24 cellular contexts compared by ENCODE assay signal in the genomic region with DNA sequence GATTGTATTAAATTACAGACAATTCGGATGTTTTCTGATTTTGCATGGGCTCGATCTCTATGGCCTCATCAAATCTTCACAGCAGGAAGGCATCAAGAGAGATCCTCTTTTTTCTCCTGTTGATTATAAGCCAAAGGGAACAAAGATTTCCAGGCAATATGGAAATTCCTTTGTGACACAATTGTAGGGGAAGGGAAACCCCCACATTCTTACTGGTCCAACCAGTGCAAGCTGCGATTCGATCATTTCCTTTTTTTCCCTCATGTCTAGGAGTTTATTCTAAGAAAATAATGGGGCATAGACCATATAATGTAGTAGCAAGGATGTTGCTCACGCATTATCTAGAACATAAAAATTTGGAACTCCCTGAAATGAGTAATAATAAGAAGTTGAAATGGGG.
A peak's percentile ranks its signal among the peaks of the same experiment; 100 is the strongest.
DNase-seq lines count a peak whose midpoint lies in the region; ATAC-seq, FAIRE-seq and TF ChIP-seq lines count a peak whose summit lies in the region.
"Had no signal": no experiment of that assay in that cellular context is flagged by ENCODE, and none has a peak within 500 bp of the region (broad histone marks: within the 10 kb centered on the region; RNA-seq: fewer than 3 reads in every experiment).

No MANE protein-coding gene starts in this region.

- H3K4me1 ChIP-seq in GM23338 (ENCODE audit: insufficient read depth) (0 out of 2 replicates have a peak, but pooled peaks cover 8% of the 10 kb centered on the region), endothelial cell of umbilical vein (ENCODE audit: control insufficient read depth, extremely low read depth, insufficient read depth, low read length) (peaks cover 3% of the 10 kb centered on the region)

- peak; percentile 31; the same call in 1 of the 3 replicates for ATAC-seq in GM23338
- ATAC-seq in GM19328 (IDR thresholded peaks at IDR 0.05; ENCODE audit: unreplicated experiment): no peak
- ATAC-seq: GM12878, Panc1, SK-N-SH treated with all-trans-retinoic acid at 6 μM for 48 hours had no signal

- no peaks in the 10 kb centered on the region for H3K9me3 ChIP-seq in endothelial cell of umbilical vein (replicated peaks; ENCODE audit: control insufficient read depth, insufficient read depth, low read length)

- dilution Hi-C loops in endothelial cell of umbilical vein (cut with MboI; ENCODE audit: extremely low pct_ligation_motif_present, low sequenced_read_pairs): no loop called here

- H2AFZ ChIP-seq in GM23338 (no peak overlapping the region), endothelial cell of umbilical vein (ENCODE audit: low read depth, low read length) (no peak overlapping the region)
- H2AFZ ChIP-seq: GM23248 had no signal

- H3K27me3 Mint-ChIP-seq in GM23338 (ENCODE audit: insufficient read depth, low read depth, poor library complexity) (peaks cover 2% of the 10 kb centered on the region), immature natural killer cell (ENCODE audit: low read depth in 3 of 3) (no peaks in the 10 kb centered on the region)

- H3K27ac Mint-ChIP-seq in GM23338: no peak overlapping the region
- no peak overlapping the region for H3K27ac Mint-ChIP-seq in immature natural killer cell
- H3K27ac Mint-ChIP-seq: B cell, CD14-positive monocyte had no signal

- intact Hi-C loops in endothelial cell of umbilical vein (cut with micrococcal nuclease): no loop called here

- no peaks in the 10 kb centered on the region for H3K9me1 ChIP-seq in endothelial cell of umbilical vein (replicated peaks; ENCODE audit: control insufficient read depth, extremely low read depth, insufficient read depth, low read length)

- H3K4me3 Mint-ChIP-seq in GM23338 (no peak overlapping the region), immature natural killer cell (no peak overlapping the region)
- H3K4me3 Mint-ChIP-seq: B cell, CD14-positive monocyte had no signal

- H3K4me3 ChIP-seq in GM23338: no peak overlapping the region
- no peak overlapping the region for H3K4me3 ChIP-seq in endothelial cell of umbilical vein (replicated peaks in 1 of 3; ENCODE audit: insufficient read depth in 1 of 3, low read depth in 1 of 3, low read length in 3 of 3)
- H3K4me3 ChIP-seq: GM12878, GM23248 had no signal

- TF ChIP-seq CTCF in GM23338 (conservative IDR thresholded peaks at IDR 0.05; ENCODE audit: low read depth in 2 of 2) (no peak), endothelial cell of umbilical vein (IDR thresholded peaks at IDR 0.05; ENCODE audit: extremely low read depth in 1 of 2, insufficient read depth in 1 of 2, low read depth in 1 of 2, low read length in 2 of 2) (no peak)

- no peak for TF ChIP-seq POLR2A in endothelial cell of umbilical vein (IDR thresholded peaks at IDR 0.05; ENCODE audit: low read depth, low read length)

- CTCF ChIA-PET in endothelial cell of umbilical vein (lab: Charles Lee): no interaction called here

- no peaks in the 10 kb centered on the region for H3F3A ChIP-seq in GM23338 (replicated peaks; ENCODE audit: low read depth)

- H3K27ac ChIP-seq in GM23338 (ENCODE audit: low read depth) (no peak overlapping the region), endothelial cell of umbilical vein (ENCODE audit: insufficient read depth, low read depth, low read length) (no peak overlapping the region)
- H3K27ac ChIP-seq: GM23248 had no signal

- H4K20me1 ChIP-seq in GM23338 (replicated peaks; ENCODE audit: insufficient read depth): 0 out of 2 replicates have a peak, but pooled peaks cover 4% of the 10 kb centered on the region
- H4K20me1 ChIP-seq in endothelial cell of umbilical vein (replicated peaks; ENCODE audit: control insufficient read depth, extremely low read depth, insufficient read depth, low read length): no peaks in the 10 kb centered on the region

- no peaks in the 10 kb centered on the region for H3K9me3 Mint-ChIP-seq in GM23338
- H3K9me3 Mint-ChIP-seq in immature natural killer cell: peaks cover 0 to 5% (median 0%) of the 10 kb centered on the region in 6 donors

- peak; percentile 69 for DNase-seq in A172 (ENCODE audit: low spot score)
- peak; percentile 37 for DNase-seq in GM23338 (ENCODE audit: low spot score)
- DNase-seq in endothelial cell of umbilical vein (ENCODE audit: low read depth, low spot score): peak; percentile 78
- DNase-seq in kidney tubule cell (ENCODE audit: low spot score): peak; percentile 47
- no peak for DNase-seq in stimulated activated CD4-positive, alpha-beta T cell treated with anti-CD3 and anti-CD28 coated beads, Interleukin-4, amount 100 ng/mL, for 1 hour
- no peak for DNase-seq in immature natural killer cell
- no peak for DNase-seq in NCI-H1930 (lab: John Stamatoyannopoulos, UW)
- DNase-seq: GM23248; HCEC 1CT; KG1; NCI-H1092 treated with DMSO at 0.1 percent for 48 hours; NCI-H1436 treated with DMSO at 0.1 percent for 48 hours; NCI-H2029; NCI-H510A treated with DMSO at 0.1 percent for 48 hours; NCI-H748 treated with DMSO at 0.1 percent for 48 hours; NK-92 treated with Interleukin-12 subunit alpha and Interleukin-12 subunit beta, amount 100 ng/mL, for 24 hours had no signal

- POLR2A ChIA-PET in endothelial cell of umbilical vein (lab: Charles Lee): no interaction called here

- H3K4me1 Mint-ChIP-seq in GM23338 (peaks cover 22% of the 10 kb centered on the region), immature natural killer cell (no peaks in the 10 kb centered on the region)
- H3K4me1 Mint-ChIP-seq: B cell, CD14-positive monocyte had no signal

- no peak overlapping the region for H3K9ac ChIP-seq in endothelial cell of umbilical vein (replicated peaks; ENCODE audit: extremely low read depth, insufficient read depth, low read length)
- H3K9ac ChIP-seq: GM23248 had no signal

- no peaks in the 10 kb centered on the region for H3K9me2 ChIP-seq in GM23338 (ENCODE audit: insufficient read depth)

- H3K27me3 ChIP-seq in GM23338 (ENCODE audit: insufficient read depth) (no peaks in the 10 kb centered on the region), endothelial cell of umbilical vein (ENCODE audit: control insufficient read depth in 2 of 2, insufficient read depth in 2 of 2, low read length in 2 of 2) (no peaks in the 10 kb centered on the region)

- no TSS peak for BruUV-seq in endothelial cell of umbilical vein (replicated peaks; lab: Mats Ljungman, UMichigan)

- 0 out of 2 replicates have a peak overlapping the region, but pooled peaks have one; percentile 10 for H3K4me2 ChIP-seq in GM23338
- peak overlapping the region; percentile 12 for H3K4me2 ChIP-seq in endothelial cell of umbilical vein (ENCODE audit: insufficient read depth, low read length)

- FAIRE-seq in endothelial cell of umbilical vein (lab: Jason Lieb, UNC): peak; percentile 4
- FAIRE-seq: A204.1, GM12878, HTR-8/SVneo had no signal

- no peaks in the 10 kb centered on the region for H3K79me2 ChIP-seq in GM23338 (replicated peaks; ENCODE audit: insufficient read depth)
- no peaks in the 10 kb centered on the region for H3K79me2 ChIP-seq in endothelial cell of umbilical vein (ENCODE audit: control insufficient read depth, insufficient read depth, low read length)

- H3K36me3 Mint-ChIP-seq in GM23338 (ENCODE audit: low read depth) (no peaks in the 10 kb centered on the region), immature natural killer cell (no peaks in the 10 kb centered on the region)
- H3K36me3 Mint-ChIP-seq: CD14-positive monocyte had no signal

- H3K36me3 ChIP-seq in GM23338 (ENCODE audit: insufficient read depth) (no peaks in the 10 kb centered on the region), endothelial cell of umbilical vein (ENCODE audit: control insufficient read depth in 2 of 2, extremely low read depth in 1 of 2, insufficient read depth in 2 of 2, low read length in 2 of 2) (no peaks in the 10 kb centered on the region)

TF ChIP-seq in endothelial cell of umbilical vein, 7 proteins besides CTCF, POLR2A, EP300 and RAD21:
- TF ChIP-seq MYC (IDR thresholded peaks at IDR 0.05; ENCODE audit: low read depth, low read length): no peak
- TF ChIP-seq, protein P1, sequence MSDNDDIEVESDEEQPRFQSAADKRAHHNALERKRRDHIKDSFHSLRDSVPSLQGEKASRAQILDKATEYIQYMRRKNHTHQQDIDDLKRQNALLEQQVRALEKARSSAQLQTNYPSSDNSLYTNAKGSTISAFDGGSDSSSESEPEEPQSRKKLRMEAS (IDR thresholded peaks at IDR 0.05; ENCODE audit: insufficient read depth, insufficient read length): no peak
- TF ChIP-seq EZH2 (IDR thresholded peaks at IDR 0.05; ENCODE audit: borderline replicate concordance, low read depth, low read length, severe bottlenecking): no peak
- no peak for TF ChIP-seq GATA2 (IDR thresholded peaks at IDR 0.05; ENCODE audit: insufficient read depth, insufficient read length, low read depth, low read length)
- no peak for TF ChIP-seq JUN (IDR thresholded peaks at IDR 0.05; ENCODE audit: borderline replicate concordance, insufficient read depth, insufficient read length, low read depth)
- TF ChIP-seq FOS (IDR thresholded peaks at IDR 0.05; ENCODE audit: borderline replicate concordance, insufficient read depth, low read length): no peak
- TF ChIP-seq POLR2AphosphoS5 (IDR thresholded peaks at IDR 0.05; ENCODE audit: insufficient read depth, low read depth, low read length): no peak
TF ChIP-seq in endothelial cell of umbilical vein: peak in this region for 0.

Comparison
In these comparisons a context has a peak if more than half of its experiments do, and no peak if none do; other contexts are left out.
1. DNase-seq: peak in A172 (single experiment), GM23338 (single experiment), endothelial cell of umbilical vein (single experiment) and kidney tubule cell (single experiment); none in stimulated activated CD4-positive, alpha-beta T cell treated with anti-CD3 and anti-CD28 coated beads, Interleukin-4, amount 100 ng/mL, for 1 hour (single experiment), immature natural killer cell (0 of 3) and NCI-H1930 (0 of 2).